Comparison of ENCODE assay signal across 9 cellular contexts in the genomic region with DNA sequence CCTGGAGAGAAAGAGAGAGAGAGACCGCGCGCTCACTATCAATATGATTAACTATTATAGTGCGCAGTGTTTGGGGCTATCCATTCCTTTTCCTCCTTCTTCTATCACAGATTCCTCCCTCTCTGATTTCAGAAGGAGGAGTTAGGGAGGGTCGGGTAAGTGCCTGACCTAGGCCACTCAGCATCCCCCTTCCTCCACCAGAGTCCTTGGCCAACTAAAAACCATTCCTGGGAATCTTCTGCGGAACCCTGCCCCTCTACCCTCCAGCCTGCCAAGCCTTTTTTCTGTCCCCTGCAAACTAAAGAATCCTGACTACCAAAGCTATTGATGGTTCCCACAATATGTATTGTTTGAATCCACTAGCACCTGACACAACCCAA.
DNase-seq lines count a peak whose midpoint lies in the region; ATAC-seq, FAIRE-seq and TF ChIP-seq lines count a peak whose summit lies in the region.
"Had no signal": no experiment of that assay in that cellular context is flagged by ENCODE, and none has a peak within 500 bp of the region (broad histone marks: within the 10 kb centered on the region; RNA-seq: fewer than 3 reads in every experiment).

No MANE protein-coding gene starts in this region.

- H3K9me3 ChIP-seq in PC-3 (ENCODE audit: low read length): no peaks in the 10 kb centered on the region
- no peaks in the 10 kb centered on the region for H3K9me3 ChIP-seq in gastrocnemius medialis

- TF ChIP-seq POLR2A in gastrocnemius medialis (IDR thresholded peaks at IDR 0.05): no peak

- no peak overlapping the region for H3K9ac ChIP-seq in PC-3 (ENCODE audit: low read length)

- H3K4me3 ChIP-seq in H7 (ENCODE audit: insufficient read depth, low read depth, low read length) (peak overlapping the region; percentile 53), PC-3 (ENCODE audit: low read length) (peak overlapping the region; percentile 12; the same call in 1 of the 2 replicates), iPS-11a (ENCODE audit: low read depth, low read length) (peak overlapping the region; percentile 70), gastrocnemius medialis (peak overlapping the region; percentile 38 to 62 (median 47))

- no peaks in the 10 kb centered on the region for H4K20me1 ChIP-seq in PC-3 (ENCODE audit: low read length)

- no peak overlapping the region for H3K27ac Mint-ChIP-seq in chondrocyte (ENCODE audit: unreplicated experiment)

- no peaks in the 10 kb centered on the region for H3K79me2 ChIP-seq in PC-3 (ENCODE audit: low read length)

- H3K27ac ChIP-seq in PC-3 (ENCODE audit: low read length) (no peak overlapping the region), gastrocnemius medialis (peak overlapping the region in 1 of 4 donors; percentile 58)

- H3K36me3 Mint-ChIP-seq in chondrocyte (ENCODE audit: low read depth): no peaks in the 10 kb centered on the region
- H3K36me3 Mint-ChIP-seq: activated naive CD4-positive, alpha-beta T cell treated with anti-CD3 and anti-CD28 coated beads, Interleukin-2, amount 50 U/mL, for 72 hours had no signal

- peak overlapping the region; percentile 67 for H3K4me2 ChIP-seq in PC-3 (ENCODE audit: low read length)

- peaks cover 40% of the 10 kb centered on the region for H3K27me3 Mint-ChIP-seq in chondrocyte (ENCODE audit: low read depth)

- intact Hi-C loops in PC-3 (cut with micrococcal nuclease) (loop anchor here (10.0 kb wide), 1 partner anchor 609 kb away; no protein-coding TSS in a partner anchor), gastrocnemius medialis (cut with DNase I; ENCODE audit: low total_unique reads) (loop anchor here (5.0 kb wide), 1 partner anchor 57 kb away; no protein-coding TSS in a partner anchor)

- BruUV-seq in PC-3 (replicated peaks; lab: Mats Ljungman, UMichigan): no TSS peak

- ATAC-seq in PC-3 (no peak), gastrocnemius medialis (no peak)

- H3K4me1 Mint-ChIP-seq in chondrocyte (ENCODE audit: low read depth): peaks cover 10% of the 10 kb centered on the region

- H3F3A ChIP-seq in PC-3 (ENCODE audit: low read length, unreplicated experiment): no peaks in the 10 kb centered on the region

- H3K9me3 Mint-ChIP-seq in chondrocyte (ENCODE audit: low read depth): no peaks in the 10 kb centered on the region
- H3K9me3 Mint-ChIP-seq: activated naive CD4-positive, alpha-beta T cell treated with anti-CD3 and anti-CD28 coated beads, Interleukin-2, amount 50 U/mL, for 72 hours had no signal

- TF ChIP-seq CTCF in PC-3 (conservative IDR thresholded peaks at IDR 0.05; ENCODE audit: low read depth, low read length) (no peak), gastrocnemius medialis (IDR thresholded peaks at IDR 0.05 in 4 of 5, conservative IDR thresholded peaks at IDR 0.05 in 1 of 5) (no peak), chondrocyte (IDR thresholded peaks at IDR 0.05) (no peak)

- peak overlapping the region; percentile 73 for H2AFZ ChIP-seq in PC-3 (ENCODE audit: low read length)

- FAIRE-seq in urothelium cell line (lab: Jason Lieb, UNC): no peak

- H3K4me1 ChIP-seq in PC-3 (ENCODE audit: insufficient read depth, low read length) (peaks cover 5% of the 10 kb centered on the region; the same call in 1 of the 2 replicates), gastrocnemius medialis (peaks cover 7 to 9% of the 10 kb centered on the region in 2 donors)

- POLR2A ChIA-PET in PC-3 (lab: Charles Lee; ENCODE audit: unreplicated experiment): no interaction called here

- H3K27me3 ChIP-seq in H7 (ENCODE audit: control insufficient read depth, insufficient read depth, low read length) (no peaks in the 10 kb centered on the region), PC-3 (ENCODE audit: low read length) (no peaks in the 10 kb centered on the region), gastrocnemius medialis (no peaks in the 10 kb centered on the region)

- DNase-seq in H7 (peak; percentile 69), PC-3 (no peak), gastrocnemius medialis (no peak), A172 (ENCODE audit: low spot score) (no peak), urothelium cell line (ENCODE audit: low spot score) (no peak), RKO (ENCODE audit: low spot score) (no peak), chondrocyte (ENCODE audit: low spot score) (no peak)

- H3K36me3 ChIP-seq in H7 (replicated peaks; ENCODE audit: control insufficient read depth, insufficient read depth, low read length) (no peaks in the 10 kb centered on the region), PC-3 (ENCODE audit: low read depth, low read length) (no peaks in the 10 kb centered on the region), gastrocnemius medialis (no peaks in the 10 kb centered on the region)

- CTCF ChIA-PET in PC-3 (lab: Charles Lee): no interaction called here

- H3K4me3 Mint-ChIP-seq in chondrocyte (ENCODE audit: unreplicated experiment): no peak overlapping the region

- in situ Hi-C loops in gastrocnemius medialis (cut with MboI; ENCODE audit: low sequenced_read_pairs in 4 of 4): loop anchor here (10.0 to 25.0 kb wide), 4 partner anchors 159 to 769 kb away; a partner anchor contains a TSS

- H3K9me2 ChIP-seq in PC-3 (replicated peaks; ENCODE audit: low read length): no peaks in the 10 kb centered on the region

Comparison
In these comparisons a context has a peak if more than half of its experiments do, and no peak if none do; other contexts are left out.
1. H3K4me3 ChIP-seq: peak in every context shown above with its lines; median percentile 70 in iPS-11a; 53 in H7; 47 in gastrocnemius medialis; 12 in PC-3.